ENCODE assay signal across 33 cellular contexts in genomic region chr3:63768415-63768814, GRCh38. TPM values are rescaled to one million over a fixed set of nuclear protein-coding genes. Genes with fewer than 3 reads are reported as not detected.
"Had no signal": no experiment of that assay in that cellular context is flagged by ENCODE, and none has a peak within 500 bp of the region (broad histone marks: within the 10 kb centered on the region; RNA-seq: fewer than 3 reads in every experiment).

No MANE protein-coding gene starts in this region.

- H3K27me3 ChIP-seq: left lung, neural progenitor cell, right atrium auricular region, right lobe of liver, stomach, testis, thyroid gland, upper lobe of right lung had no signal

- DNase-seq: hippocampal formation; kidney glomerular epithelial cell; left cardiac atrium; left lung; lower lobe of right lung; mammary epithelial cell; mesenchymal stem cell; naive B cell; natural killer cell; nephron progenitor cell; occipital lobe; psoas muscle; right lobe of liver; stimulated activated CD4-positive, alpha-beta T cell treated with anti-CD3 and anti-CD28 coated beads, Interleukin-12 subunit alpha, Interleukin-12 subunit beta, amount 100 ng/mL, for 4 hours; stimulated activated CD4-positive, alpha-beta T cell treated with anti-CD3 and anti-CD28 coated beads, Interleukin-15, amount 100 ng/mL, for 24 hours; stimulated activated CD4-positive, alpha-beta T cell treated with anti-CD3 and anti-CD28 coated beads, Interleukin-2, amount 100 ng/mL, for 24 hours; stimulated activated CD4-positive, alpha-beta T cell treated with anti-CD3 and anti-CD28 coated beads, Interleukin-4, amount 100 ng/mL, for 1 hour; stimulated activated naive B cell treated with anti-CD40 and anti-IgM and Interleukin-4, amounts not matched to agents 10 μg/mL and 1 μg/mL and 100 μg/mL, for 72 hours; stimulated activated naive CD8-positive, alpha-beta T cell treated with anti-CD3 and anti-CD28 coated beads, Interleukin-15, Interleukin-2, amounts not matched to agents 100 U/mL and 50 U/mL, for 24 hours; stomach; testis; thyroid gland; upper lobe of right lung had no signal

- FAIRE-seq: keratinocyte, urothelium cell line had no signal

- H3K36me3 ChIP-seq: left lung, lower lobe of right lung, neural progenitor cell, neutrophil, right atrium auricular region, right lobe of liver, stomach, thyroid gland, upper lobe of right lung had no signal

- H3K4me1 ChIP-seq: left lung, lower lobe of right lung, neural progenitor cell, parathyroid adenoma, psoas muscle, right atrium auricular region, right lobe of liver, stomach, testis, thyroid gland, upper lobe of right lung had no signal

- H3K4me3 ChIP-seq: left lung, lower lobe of right lung, neural progenitor cell, psoas muscle, right atrium auricular region, right lobe of liver, stomach, testis, thyroid gland, upper lobe of right lung had no signal

- H3K9me3 ChIP-seq: left lung, lower lobe of right lung, neutrophil, psoas muscle, right atrium auricular region, right lobe of liver, stomach, testis, thyroid gland, upper lobe of right lung had no signal

- ATAC-seq: left cardiac atrium; left lung; lower lobe of right lung; natural killer cell; psoas muscle; right lobe of liver; stimulated activated naive B cell treated with anti-CD40 and anti-IgM and Interleukin-4, amounts not matched to agents 10 μg/mL and 1 μg/mL and 100 μg/mL, for 72 hours; stimulated activated naive CD8-positive, alpha-beta T cell treated with anti-CD3 and anti-CD28 coated beads, Interleukin-15, Interleukin-2, amounts not matched to agents 100 U/mL and 50 U/mL, for 24 hours; upper lobe of right lung had no signal

- H3K9ac ChIP-seq: neural progenitor cell, parathyroid adenoma had no signal

- H3K27ac ChIP-seq: left lung, lower lobe of right lung, neural progenitor cell, neutrophil, parathyroid adenoma, psoas muscle, right atrium auricular region, right lobe of liver, stomach, testis, thyroid gland, upper lobe of right lung had no signal

RNA-seq across cellular contexts. Expression of gene C3orf49, which starts 50.7 kb away (rescaled TPM):
- total RNA-seq: left cardiac atrium, left lung, liver, lower lobe of right lung, mammary epithelial cell, natural killer cell, occipital lobe, osteocyte, posterior vena cava, psoas muscle, right atrium auricular region, right lobe of liver, skeletal muscle tissue, stomach, thyroid gland, upper lobe of right lung had no signal
- polyA plus RNA-seq: keratinocyte, mammary epithelial cell, stomach had no signal
